29 cellular contexts compared by ENCODE assay signal in genomic region chr3:190369701-190370295, GRCh38. TPM values are rescaled to one million over a fixed set of nuclear protein-coding genes. Genes with fewer than 3 reads are reported as not detected.
DNase-seq lines count a peak whose midpoint lies in the region; ATAC-seq, FAIRE-seq and TF ChIP-seq lines count a peak whose summit lies in the region.
"Had no signal": no experiment of that assay in that cellular context is flagged by ENCODE, and none has a peak within 500 bp of the region (broad histone marks: within the 10 kb centered on the region; RNA-seq: fewer than 3 reads in every experiment).

No MANE protein-coding gene starts in this region.

- no TSS peak for BruUV-seq in Calu3 (replicated peaks; lab: Mats Ljungman, UMichigan)

- peaks cover 91% of the 10 kb centered on the region for H3K4me1 Mint-ChIP-seq in Calu3 (ENCODE audit: low read depth, unreplicated experiment)
- H3K4me1 Mint-ChIP-seq: activated T-helper 17 cell treated with anti-CD3 and anti-CD28 coated beads, Interleukin-2, amount 50 U/mL, for 72 hours; CD4-positive, alpha-beta memory T cell; memory B cell had no signal

- peak; percentile 78 for ATAC-seq in esophagus mucosa
- peak in 3 of 4 donors; percentile 15 to 54 (median 19) for ATAC-seq in pancreas
- no peak for ATAC-seq in GM18520 (IDR thresholded peaks at IDR 0.05; ENCODE audit: unreplicated experiment)
- ATAC-seq in HG03469 (IDR thresholded peaks at IDR 0.05; ENCODE audit: unreplicated experiment) = no peak
- ATAC-seq: activated naive CD4-positive, alpha-beta T cell treated with anti-CD3 and anti-CD28 coated beads, Interleukin-2, amount 50 U/mL, for 72 hours; activated T-helper 17 cell treated with anti-CD3 and anti-CD28 coated beads, Interleukin-2, amount 50 U/mL, for 72 hours; heart right ventricle; stimulated activated naive CD8-positive, alpha-beta T cell treated with anti-CD3 and anti-CD28 coated beads, Interleukin-15, Interleukin-2, amounts not matched to agents 100 U/mL and 50 U/mL, for 24 hours had no signal

- H3K36me3 ChIP-seq in adipocyte (ENCODE audit: control insufficient read depth, insufficient read depth, low read length, severe bottlenecking) = no peaks in the 10 kb centered on the region
- H3K36me3 ChIP-seq in pancreas = no peaks in the 10 kb centered on the region
- H3K36me3 ChIP-seq: ascending aorta, heart right ventricle, thoracic aorta had no signal

- no peak for TF ChIP-seq CTCF in Calu3 (IDR thresholded peaks at IDR 0.05; ENCODE audit: unreplicated experiment)
- TF ChIP-seq CTCF in pancreas (IDR thresholded peaks at IDR 0.05) = no peak

- FAIRE-seq in pancreas (lab: Jason Lieb, UNC) = no peak
- FAIRE-seq: endothelial cell of umbilical vein, GM12891 had no signal

- no peaks in the 10 kb centered on the region for H3K27me3 Mint-ChIP-seq in Calu3 (ENCODE audit: unreplicated experiment)

- CTCF ChIA-PET in Calu3 (lab: Charles Lee) = interaction anchor here (1.0 to 1.4 kb wide), 4 partner anchors 13 to 63 kb away, joined by 3 read pairs; partner anchors contain the start of gene CLDN1

- H3K9me3 Mint-ChIP-seq in Calu3 (ENCODE audit: low read depth, unreplicated experiment) = no peaks in the 10 kb centered on the region
- H3K9me3 Mint-ChIP-seq: activated naive CD4-positive, alpha-beta T cell treated with anti-CD3 and anti-CD28 coated beads, Interleukin-2, amount 50 U/mL, for 72 hours; activated T-helper 17 cell treated with anti-CD3 and anti-CD28 coated beads, Interleukin-2, amount 50 U/mL, for 72 hours; memory B cell had no signal

- H3K9me3 ChIP-seq in adipocyte (ENCODE audit: control insufficient read depth, low read length) (no peaks in the 10 kb centered on the region), pancreas (no peaks in the 10 kb centered on the region)
- H3K9me3 ChIP-seq: ascending aorta, heart right ventricle, thoracic aorta had no signal

- peak overlapping the region in 2 of 4 donors; percentile 39 to 63 for H3K27ac ChIP-seq in pancreas
- H3K27ac ChIP-seq: ascending aorta, heart right ventricle, HL-60, thoracic aorta had no signal

- H3K27me3 ChIP-seq in adipocyte (replicated peaks; ENCODE audit: control insufficient read depth, insufficient read depth, low read length) (no peaks in the 10 kb centered on the region), pancreas (no peaks in the 10 kb centered on the region)
- H3K27me3 ChIP-seq: ascending aorta, heart right ventricle had no signal

- no peak overlapping the region for H3K9ac ChIP-seq in adipocyte (ENCODE audit: low read length)

- WGBS in pancreas, 2 donors = 53 to 60% methylated on average over 5 of the region's 5 CpGs

- no peak for DNase-seq in Calu3
- DNase-seq in adipocyte (ENCODE audit: low read depth) = peak; percentile 29
- DNase-seq in pancreas = no peak
- DNase-seq in hypothalamus (lab: John Stamatoyannopoulos, UW) = no peak
- no peak for DNase-seq in 8988T
- DNase-seq: activated CD4-positive, alpha-beta T cell treated with anti-CD3 and anti-CD28 coated beads, Interleukin-2, amount 50 U/mL, for 4 hours; CD4-positive, alpha-beta memory T cell; GOT3; heart right ventricle; NCI-H1092; NCI-H187; NCI-H524 treated with DMSO at 0.1 percent for 48 hours; stimulated activated naive CD8-positive, alpha-beta T cell treated with anti-CD3 and anti-CD28 coated beads, Interleukin-15, Interleukin-2, amounts not matched to agents 100 U/mL and 50 U/mL, for 24 hours had no signal

- peak overlapping the region; percentile 76 for H3K27ac Mint-ChIP-seq in Calu3 (ENCODE audit: unreplicated experiment)
- H3K27ac Mint-ChIP-seq: activated naive CD4-positive, alpha-beta T cell treated with anti-CD3 and anti-CD28 coated beads, Interleukin-2, amount 50 U/mL, for 72 hours; activated T-helper 17 cell treated with anti-CD3 and anti-CD28 coated beads, Interleukin-2, amount 50 U/mL, for 72 hours; CD4-positive, alpha-beta memory T cell; memory B cell had no signal

- H3K4me3 Mint-ChIP-seq in Calu3 (ENCODE audit: low read depth, unreplicated experiment) = no peak overlapping the region
- H3K4me3 Mint-ChIP-seq: activated T-helper 17 cell treated with anti-CD3 and anti-CD28 coated beads, Interleukin-2, amount 50 U/mL, for 72 hours; CD4-positive, alpha-beta memory T cell; memory B cell had no signal

- peaks cover 13% of the 10 kb centered on the region for H3K36me3 Mint-ChIP-seq in Calu3 (ENCODE audit: insufficient read depth, unreplicated experiment)
- H3K36me3 Mint-ChIP-seq: activated naive CD4-positive, alpha-beta T cell treated with anti-CD3 and anti-CD28 coated beads, Interleukin-2, amount 50 U/mL, for 72 hours; CD4-positive, alpha-beta memory T cell; memory B cell had no signal

- intact Hi-C loops in Calu3 (cut with micrococcal nuclease; ENCODE audit: unreplicated experiment) (loop anchor here (5.0 kb wide), 1 partner anchor 193 kb away; no protein-coding TSS in a partner anchor), pancreas (cut with DNase I) (no loop called here)

- H3K4me3 ChIP-seq in adipocyte (ENCODE audit: low read length) (no peak overlapping the region), pancreas (no peak overlapping the region)
- H3K4me3 ChIP-seq: ascending aorta, heart right ventricle, thoracic aorta had no signal

- no peaks in the 10 kb centered on the region for H3K4me1 ChIP-seq in adipocyte (ENCODE audit: control insufficient read depth, insufficient read depth, low read length)
- no peaks in the 10 kb centered on the region for H3K4me1 ChIP-seq in pancreas
- H3K4me1 ChIP-seq: ascending aorta, heart right ventricle had no signal

RNA-seq across cellular contexts. Expression of gene CLDN16, which starts 18.2 kb away (rescaled TPM):
- 2.9 and 4.8 TPM in 2 replicates for total RNA-seq in Calu3 (2022)
- total RNA-seq in esophagus mucosa = 0.76 TPM
- 1 to 10 TPM in 1 of 6 donors, under 1 TPM in 5; 0.12 to 1.8 (median 0.36) TPM for total RNA-seq in pancreas
- polyA plus RNA-seq in pancreas = under 1 TPM; 0.09 to 0.57 TPM
- total RNA-seq: A172; activated naive CD4-positive, alpha-beta T cell treated with anti-CD3 and anti-CD28 coated beads, Interleukin-2, amount 50 U/mL, for 72 hours; activated T-helper 17 cell treated with anti-CD3 and anti-CD28 coated beads, Interleukin-2, amount 50 U/mL, for 72 hours; ascending aorta; CD4-positive, alpha-beta memory T cell; endothelial cell of umbilical vein; heart right ventricle; myocyte; pulmonary artery endothelial cell; RPMI7951; T-helper 1 cell treated with Interleukin-12 subunit alpha and Interleukin-12 subunit beta and Interleukin-4 antibody, amounts not matched to agents 30 ng/mL and 1 ng/mL, for 36 hours; thoracic aorta had no signal
- polyA plus RNA-seq: CD4-positive, alpha-beta memory T cell; heart right ventricle had no signal

RNA-seq across cellular contexts. Expression of gene CLDN1, which starts 47.6 kb away (rescaled TPM):
- total RNA-seq in Calu3 (2022) (204 and 253 TPM in 2 replicates), esophagus mucosa (40.3 TPM), pancreas (100 to 1,000 TPM in 1 of 6 donors, 10 to 100 TPM in 5; 20.6 to 107 (median 28.3) TPM)
- polyA plus RNA-seq in pancreas = 10 to 100 TPM; 26.7 to 36.2 TPM
- total RNA-seq: CD4-positive, alpha-beta memory T cell had no signal
- polyA plus RNA-seq: CD4-positive, alpha-beta memory T cell had no signal

Comparison
In these comparisons a context has a peak if more than half of its experiments do, and no peak if none do; other contexts are left out.
1. ATAC-seq: peak in esophagus mucosa (single experiment) and pancreas (3 of 4); none in GM18520 (single experiment) and HG03469 (single experiment).